8 cellular contexts compared by ENCODE assay signal in genomic region chr14:50559990-50560928, GRCh38. TPM values are rescaled to one million over a fixed set of nuclear protein-coding genes. Genes with fewer than 3 reads are reported as not detected.
DNase-seq lines count a peak whose midpoint lies in the region; ATAC-seq and TF ChIP-seq lines count a peak whose summit lies in the region.

TSS of gene ATL1 (plus strand) at chr14:50560145. CDS start at chr14:50560266, 121 bp downstream.

- no peaks in the 10 kb centered on the region for H3K36me3 ChIP-seq in GM06990 (ENCODE audit: control insufficient read depth, insufficient read depth, low read length)
- no peaks in the 10 kb centered on the region for H3K36me3 ChIP-seq in tibial artery

- DNase-seq in GM06990 (ENCODE audit: extremely low read depth, insufficient read length) (peak; percentile 47), RKO (ENCODE audit: low spot score) (peak; percentile 78), germinal center (ENCODE audit: low spot score) (peak; percentile 53), neural crest cell (ENCODE audit: low read depth, low spot score) (peak; percentile 59), tibial artery (peak; percentile 80 to 91)
- DNase-seq in Jurkat, Clone E6-1 (ENCODE audit: low read depth, low spot score) = no peak

- ATAC-seq in GM19455 (IDR thresholded peaks at IDR 0.05; ENCODE audit: unreplicated experiment) = no peak

- H3K9me3 ChIP-seq in tibial artery = no peaks in the 10 kb centered on the region

- peak within 1 kb of the TSS; percentile 60 for H3K4me3 ChIP-seq in GM06990 (replicated peaks; ENCODE audit: low read depth, low read length)
- peak within 1 kb of the TSS; percentile 29 for H3K4me3 ChIP-seq in Jurkat, Clone E6-1 (ENCODE audit: low read length)
- peak within 1 kb of the TSS; percentile 61 to 88 for H3K4me3 ChIP-seq in tibial artery

- peaks cover 3% of the 10 kb centered on the region for H3K9me3 Mint-ChIP-seq in activated naive CD8-positive, alpha-beta T cell (ENCODE audit: low read depth)
- no peaks in the 10 kb centered on the region for H3K9me3 Mint-ChIP-seq in neural crest cell

- H3K4me1 ChIP-seq in tibial artery = peaks cover 0 to 20% (median 11%) of the 10 kb centered on the region in 4 donors

- intact Hi-C loops in tibial artery (cut with DNase I; ENCODE audit: low total_unique reads) = no loop called here

- H3K27me3 ChIP-seq in GM06990 (replicated peaks; ENCODE audit: control insufficient read depth, insufficient read depth, low read length) (no peaks in the 10 kb centered on the region; the same call in 1 of the 2 replicates), tibial artery (no peaks in the 10 kb centered on the region)

- no peak within 1 kb of the TSS for H3K27ac Mint-ChIP-seq in activated naive CD8-positive, alpha-beta T cell
- peak within 1 kb of the TSS; percentile 98 for H3K27ac Mint-ChIP-seq in neural crest cell (ENCODE audit: unreplicated experiment)

- H3K4me1 Mint-ChIP-seq in activated naive CD8-positive, alpha-beta T cell (ENCODE audit: low read depth) = peaks cover 10% of the 10 kb centered on the region
- peaks cover 20% of the 10 kb centered on the region for H3K4me1 Mint-ChIP-seq in neural crest cell

- H3K36me3 Mint-ChIP-seq in activated naive CD8-positive, alpha-beta T cell = peaks cover 3% of the 10 kb centered on the region
- no peaks in the 10 kb centered on the region for H3K36me3 Mint-ChIP-seq in neural crest cell (ENCODE audit: low read depth)

- TF ChIP-seq CTCF in GM06990 (IDR thresholded peaks at IDR 0.05; ENCODE audit: insufficient read depth, low read length, poor library complexity, severe bottlenecking) (no peak), neural crest cell (conservative IDR thresholded peaks at IDR 0.05) (no peak), tibial artery (IDR thresholded peaks at IDR 0.05) (no peak)

- H3K27ac ChIP-seq in tibial artery = peak within 1 kb of the TSS; percentile 89 to 98

- peaks cover 36% of the 10 kb centered on the region for H3K27me3 Mint-ChIP-seq in activated naive CD8-positive, alpha-beta T cell
- no peaks in the 10 kb centered on the region for H3K27me3 Mint-ChIP-seq in neural crest cell (ENCODE audit: low read depth)

- H3K4me3 Mint-ChIP-seq in activated naive CD8-positive, alpha-beta T cell = peak within 1 kb of the TSS; percentile 82
- peak within 1 kb of the TSS; percentile 95 for H3K4me3 Mint-ChIP-seq in neural crest cell

RNA-seq across cellular contexts. Expression of gene ATL1, which starts in this region (rescaled TPM):
- 2.0 TPM for polyA plus RNA-seq in Jurkat, Clone E6-1 (2012; ENCODE audit: insufficient read depth, insufficient read length)
- 15.9 and 17.4 TPM in 2 replicates for total RNA-seq in neural crest cell
